ENCODE assay signal across 23 cellular contexts in genomic region chr7:39946693-39947092, GRCh38. TPM values are rescaled to one million over a fixed set of nuclear protein-coding genes. Genes with fewer than 3 reads are reported as not detected.
A peak's percentile ranks its signal among the peaks of the same experiment; 100 is the strongest.
DNase-seq lines count a peak whose midpoint lies in the region; ATAC-seq and TF ChIP-seq lines count a peak whose summit lies in the region.
"Had no signal": no experiment of that assay in that cellular context is flagged by ENCODE, and none has a peak within 500 bp of the region (broad histone marks: within the 10 kb centered on the region; RNA-seq: fewer than 3 reads in every experiment).

No MANE protein-coding gene starts in this region.

- no peak for DNase-seq in activated CD8-positive, alpha-beta T cell treated with anti-CD3 and anti-CD28 coated beads, Interleukin-2, amount 10 ng/mL, durations not matched to agents 7 days and 5 days
- no peak for DNase-seq in activated CD8-positive, alpha-beta T cell treated with anti-CD3 and anti-CD28 coated beads for 36 hours
- DNase-seq in ELR (ENCODE audit: low read depth) (peak; percentile 6), SK-MEL-5 (ENCODE audit: low read depth, low spot score) (peak; percentile 47), neural progenitor cell (ENCODE audit: low spot score) (no peak), mammary epithelial cell (no peak), HFFc6 (no peak)
- DNase-seq: activated CD4-positive, alpha-beta T cell treated with anti-CD3 and anti-CD28 coated beads, Interleukin-2, amount 50 U/mL, for 1 hour; activated gamma-delta T cell treated with Interleukin-2 at 50 U/mL for 16 hours; body of pancreas; EL; H9; kidney glomerular epithelial cell; lower lobe of right lung; NCI-H1694; NCI-H2171; NCI-H524 treated with DMSO at 0.1 percent for 48 hours; psoas muscle; substantia nigra had no signal

- in situ Hi-C loops in SK-MEL-5 (cut with HindIII; ENCODE audit: low pct_unique_long_range_greater_than_20kb, low sequenced_read_pairs) (no loop called here), mammary epithelial cell (cut with MboI; ENCODE audit: low sequenced_read_pairs in 2 of 2) (no loop called here)

- no peaks in the 10 kb centered on the region for H3K27me3 ChIP-seq in neural progenitor cell
- no peaks in the 10 kb centered on the region for H3K27me3 ChIP-seq in mammary epithelial cell (ENCODE audit: insufficient read depth, low read length)
- H3K27me3 ChIP-seq: BLaER1 treated with 17β-estradiol and CSF1 and Interleukin-3, amounts not matched to agents 10 nM and 100 nM; body of pancreas had no signal

- peak overlapping the region; percentile 15 for H3K27ac Mint-ChIP-seq in activated CD8-positive, alpha-beta T cell treated with anti-CD3 and anti-CD28 coated beads, Interleukin-2, amount 10 ng/mL, durations not matched to agents 7 days and 5 days
- no peak overlapping the region for H3K27ac Mint-ChIP-seq in activated CD8-positive, alpha-beta T cell treated with anti-CD3 and anti-CD28 coated beads for 36 hours
- no peak overlapping the region for H3K27ac Mint-ChIP-seq in neural progenitor cell
- no peak overlapping the region for H3K27ac Mint-ChIP-seq in HFFc6
- H3K27ac Mint-ChIP-seq: H9 had no signal

- H3K9me3 ChIP-seq in neural progenitor cell (ENCODE audit: low read depth) (no peaks in the 10 kb centered on the region), mammary epithelial cell (replicated peaks; ENCODE audit: insufficient read depth, low read length) (no peaks in the 10 kb centered on the region)
- H3K9me3 ChIP-seq: body of pancreas, lower lobe of right lung, psoas muscle had no signal

- 93% methylated on average over 9 of the region's 9 CpGs for WGBS in mammary epithelial cell (ENCODE audit: low coverage, missing lambda C conversion rate)

- POLR2A ChIA-PET in activated CD8-positive, alpha-beta T cell treated with anti-CD3 and anti-CD28 coated beads, Interleukin-2, amount 10 ng/mL, durations not matched to agents 7 days and 5 days (lab: Charles Lee) = no interaction called here
- POLR2A ChIA-PET in activated CD8-positive, alpha-beta T cell treated with anti-CD3 and anti-CD28 coated beads for 36 hours (lab: Charles Lee) = interaction anchor here (1.2 kb wide), 1 partner anchor 380 kb away, joined by 3 read pairs; no protein-coding TSS in a partner anchor

- H3K36me3 ChIP-seq in neural progenitor cell = no peaks in the 10 kb centered on the region
- no peaks in the 10 kb centered on the region for H3K36me3 ChIP-seq in mammary epithelial cell (ENCODE audit: insufficient read depth, low read length)
- H3K36me3 ChIP-seq: BLaER1 treated with 17β-estradiol and CSF1 and Interleukin-3, amounts not matched to agents 10 nM and 100 nM; lower lobe of right lung had no signal

- H2AFZ ChIP-seq in neural progenitor cell (replicated peaks) (no peak overlapping the region), mammary epithelial cell (ENCODE audit: low read depth, low read length) (no peak overlapping the region)

- peaks cover 5% of the 10 kb centered on the region for H4K20me1 ChIP-seq in neural progenitor cell (ENCODE audit: low read depth)
- peaks cover 2% of the 10 kb centered on the region for H4K20me1 ChIP-seq in mammary epithelial cell (ENCODE audit: insufficient read depth, low read length)

- no peaks in the 10 kb centered on the region for H3K27me3 Mint-ChIP-seq in activated CD8-positive, alpha-beta T cell treated with anti-CD3 and anti-CD28 coated beads, Interleukin-2, amount 10 ng/mL, durations not matched to agents 7 days and 5 days (ENCODE audit: low read depth)
- H3K27me3 Mint-ChIP-seq in activated CD8-positive, alpha-beta T cell treated with anti-CD3 and anti-CD28 coated beads for 36 hours = no peaks in the 10 kb centered on the region
- H3K27me3 Mint-ChIP-seq in neural progenitor cell (ENCODE audit: insufficient read depth, low read depth) (peaks cover 6% of the 10 kb centered on the region), HFFc6 (ENCODE audit: insufficient read depth) (peaks cover 1% of the 10 kb centered on the region; the same call in 1 of the 2 replicates)

- H3K4me2 ChIP-seq in neural progenitor cell (no peak overlapping the region), mammary epithelial cell (ENCODE audit: insufficient read depth, low read depth, low read length) (no peak overlapping the region)

- peaks cover 4% of the 10 kb centered on the region for H3K4me1 ChIP-seq in neural progenitor cell
- no peaks in the 10 kb centered on the region for H3K4me1 ChIP-seq in mammary epithelial cell (ENCODE audit: insufficient read depth, low read length)

- dilution Hi-C loops in mammary epithelial cell (cut with HindIII; ENCODE audit: low sequenced_read_pairs) = loop anchor here (5.0 kb wide), 1 partner anchor 44 kb away; no protein-coding TSS in a partner anchor

- CTCF ChIA-PET in activated CD8-positive, alpha-beta T cell treated with anti-CD3 and anti-CD28 coated beads, Interleukin-2, amount 10 ng/mL, durations not matched to agents 7 days and 5 days (lab: Charles Lee) = interaction anchor here (3.4 to 3.6 kb wide), 2 partner anchors 50 to 105 kb away, joined by 19 to 20 read pairs; no protein-coding TSS in a partner anchor
- CTCF ChIA-PET in activated CD8-positive, alpha-beta T cell treated with anti-CD3 and anti-CD28 coated beads for 36 hours (lab: Charles Lee) = interaction anchor here (1.1 to 2.8 kb wide), 4 partner anchors 48 to 105 kb away, joined by 4 to 19 read pairs (median 8); no protein-coding TSS in a partner anchor
- CTCF ChIA-PET in mammary epithelial cell (lab: Charles Lee; ENCODE audit: low non-redundant PET) = no interaction called here

- ATAC-seq in activated CD8-positive, alpha-beta T cell treated with anti-CD3 and anti-CD28 coated beads, Interleukin-2, amount 10 ng/mL, durations not matched to agents 7 days and 5 days = no peak
- ATAC-seq in activated CD8-positive, alpha-beta T cell treated with anti-CD3 and anti-CD28 coated beads for 36 hours = no peak
- ATAC-seq: body of pancreas, lower lobe of right lung, psoas muscle had no signal

- BruUV-seq in mammary epithelial cell (replicated peaks; lab: Mats Ljungman, UMichigan) = no TSS peak

- H3K4me1 Mint-ChIP-seq in activated CD8-positive, alpha-beta T cell treated with anti-CD3 and anti-CD28 coated beads, Interleukin-2, amount 10 ng/mL, durations not matched to agents 7 days and 5 days (ENCODE audit: low read depth) = peaks cover 29% of the 10 kb centered on the region
- H3K4me1 Mint-ChIP-seq in activated CD8-positive, alpha-beta T cell treated with anti-CD3 and anti-CD28 coated beads for 36 hours (ENCODE audit: low read depth) = peaks cover 10% of the 10 kb centered on the region
- H3K4me1 Mint-ChIP-seq in neural progenitor cell (peaks cover 15% of the 10 kb centered on the region), HFFc6 (ENCODE audit: low read depth) (peaks cover 17% of the 10 kb centered on the region)

- no peak for TF ChIP-seq CTCF in activated CD8-positive, alpha-beta T cell treated with anti-CD3 and anti-CD28 coated beads for 36 hours (IDR thresholded peaks at IDR 0.05)
- no peak for TF ChIP-seq CTCF in neural progenitor cell (IDR thresholded peaks at IDR 0.05)
- TF ChIP-seq CTCF in mammary epithelial cell (conservative IDR thresholded peaks at IDR 0.05 in 1 of 2, IDR thresholded peaks at IDR 0.05 in 1 of 2; ENCODE audit: extremely low read depth in 1 of 2, insufficient read depth in 1 of 2, low read depth in 1 of 2, low read length in 2 of 2) = no peak
- TF ChIP-seq CTCF in HFFc6 (IDR thresholded peaks at IDR 0.05) = no peak

- H3K9ac ChIP-seq in neural progenitor cell (no peak overlapping the region), mammary epithelial cell (ENCODE audit: insufficient read depth, low read length) (no peak overlapping the region)
- H3K9ac ChIP-seq: BLaER1 treated with 17β-estradiol and CSF1 and Interleukin-3, amounts not matched to agents 10 nM and 100 nM had no signal

- H3K36me3 Mint-ChIP-seq in activated CD8-positive, alpha-beta T cell treated with anti-CD3 and anti-CD28 coated beads, Interleukin-2, amount 10 ng/mL, durations not matched to agents 7 days and 5 days (ENCODE audit: low read depth) = peaks cover 6% of the 10 kb centered on the region
- H3K36me3 Mint-ChIP-seq in activated CD8-positive, alpha-beta T cell treated with anti-CD3 and anti-CD28 coated beads for 36 hours (ENCODE audit: low read depth) = peaks cover under 1% of the 10 kb centered on the region
- H3K36me3 Mint-ChIP-seq in neural progenitor cell = peaks cover 5% of the 10 kb centered on the region
- H3K36me3 Mint-ChIP-seq in HFFc6 (ENCODE audit: low read depth) = peaks cover 2% of the 10 kb centered on the region

- H3K79me2 ChIP-seq in neural progenitor cell (ENCODE audit: low read depth) (peaks cover 23% of the 10 kb centered on the region), mammary epithelial cell (ENCODE audit: insufficient read depth, low read length) (peaks cover 18% of the 10 kb centered on the region)

- H3F3A ChIP-seq in neural progenitor cell (ENCODE audit: low read depth) = peaks cover 30% of the 10 kb centered on the region

- no peak overlapping the region for H3K4me3 Mint-ChIP-seq in activated CD8-positive, alpha-beta T cell treated with anti-CD3 and anti-CD28 coated beads, Interleukin-2, amount 10 ng/mL, durations not matched to agents 7 days and 5 days
- H3K4me3 Mint-ChIP-seq in activated CD8-positive, alpha-beta T cell treated with anti-CD3 and anti-CD28 coated beads for 36 hours = no peak overlapping the region
- H3K4me3 Mint-ChIP-seq in neural progenitor cell (peak overlapping the region; percentile 63), HFFc6 (no peak overlapping the region)
- H3K4me3 Mint-ChIP-seq: T-helper 2 cell treated with Interferon-gamma antibody and Interleukin-4, amounts not matched to agents 5 μg/mL and 100 μg/mL, for 36 hours had no signal

- no peak overlapping the region for H3K4me3 ChIP-seq in neural progenitor cell
- no peak overlapping the region for H3K4me3 ChIP-seq in mammary epithelial cell (replicated peaks in 1 of 3; ENCODE audit: insufficient read depth in 1 of 3, low read depth in 2 of 3, low read length in 3 of 3)
- H3K4me3 ChIP-seq: BLaER1 treated with 17β-estradiol and CSF1 and Interleukin-3, amounts not matched to agents 10 nM and 100 nM; body of pancreas; lower lobe of right lung; psoas muscle; SK-N-MC had no signal

- H3K9me3 Mint-ChIP-seq in activated CD8-positive, alpha-beta T cell treated with anti-CD3 and anti-CD28 coated beads, Interleukin-2, amount 10 ng/mL, durations not matched to agents 7 days and 5 days (ENCODE audit: insufficient read depth) = no peaks in the 10 kb centered on the region
- H3K9me3 Mint-ChIP-seq in activated CD8-positive, alpha-beta T cell treated with anti-CD3 and anti-CD28 coated beads for 36 hours = no peaks in the 10 kb centered on the region
- H3K9me3 Mint-ChIP-seq in neural progenitor cell = peaks cover 6% of the 10 kb centered on the region
- no peaks in the 10 kb centered on the region for H3K9me3 Mint-ChIP-seq in HFFc6
- H3K9me3 Mint-ChIP-seq: T-helper 2 cell treated with Interferon-gamma antibody and Interleukin-4, amounts not matched to agents 5 μg/mL and 100 μg/mL, for 36 hours had no signal

- intact Hi-C loops in activated CD8-positive, alpha-beta T cell treated with anti-CD3 and anti-CD28 coated beads for 36 hours (cut with micrococcal nuclease) = no loop called here
- intact Hi-C loops in mammary epithelial cell (cut with micrococcal nuclease) = loop anchor here (5.0 kb wide), 1 partner anchor 199 kb away; no protein-coding TSS in a partner anchor

- H3K27ac ChIP-seq in neural progenitor cell (no peak overlapping the region), mammary epithelial cell (ENCODE audit: insufficient read depth, low read depth, low read length) (no peak overlapping the region)
- H3K27ac ChIP-seq: body of pancreas, lower lobe of right lung, psoas muscle, RWPE1, SK-N-MC had no signal

RNA-seq across cellular contexts. Expression of gene CDK13, which starts 3.4 kb away (rescaled TPM):
- total RNA-seq in activated CD8-positive, alpha-beta T cell treated with anti-CD3 and anti-CD28 coated beads, Interleukin-2, amount 10 ng/mL, durations not matched to agents 7 days and 5 days = 10 to 100 TPM; 46.7 to 49.0 TPM
- 10 to 100 TPM; 31.6 to 32.2 TPM for total RNA-seq in activated CD8-positive, alpha-beta T cell treated with anti-CD3 and anti-CD28 coated beads for 36 hours
- total RNA-seq in SK-MEL-5 (2014; rRNA removed; shearing (Covaris generic)) = 40.5 and 44.4 TPM in 2 replicates
- 19.7 and 24.7 TPM in 2 replicates for polyA plus RNA-seq in SK-MEL-5 (2015; cell fraction: cytosol; rRNA removed)
- polyA plus RNA-seq in SK-MEL-5 (2015; cell fraction: nucleus; rRNA removed) = 62.3 and 62.8 TPM in 2 replicates
- total RNA-seq in neural progenitor cell (ENCODE audit: low replicate concordance) = 56.1 and 75.5 TPM in 2 replicates
- total RNA-seq in mammary epithelial cell = 10 to 100 TPM; 42.6 to 70.7 TPM
- polyA plus RNA-seq in mammary epithelial cell = 26.2 TPM
- 57.6 TPM for polyA minus RNA-seq in mammary epithelial cell
- 10 to 100 TPM; 28.8 to 31.7 (median 30.2) TPM for total RNA-seq in HFFc6 (2021; fragmentation: NEBNext Ultra II Directional; extraction: Animal tissue kit (Norgen Biotek cat#: 25700))

Comparison
In these comparisons a context has a peak if more than half of its experiments do, and no peak if none do; other contexts are left out.
1. DNase-seq: peak in ELR (single experiment) and SK-MEL-5 (single experiment); none in activated CD8-positive, alpha-beta T cell treated with anti-CD3 and anti-CD28 coated beads, Interleukin-2, amount 10 ng/mL, durations not matched to agents 7 days and 5 days (single experiment), activated CD8-positive, alpha-beta T cell treated with anti-CD3 and anti-CD28 coated beads for 36 hours (single experiment), neural progenitor cell (single experiment), mammary epithelial cell (single experiment) and HFFc6 (single experiment).